8 cellular contexts compared by ENCODE assay signal in genomic region chr5:10249948-10250803, GRCh38. TPM values are rescaled to one million over a fixed set of nuclear protein-coding genes. Genes with fewer than 3 reads are reported as not detected.
DNase-seq lines count a peak whose midpoint lies in the region; ATAC-seq and TF ChIP-seq lines count a peak whose summit lies in the region.

CCT5 (plus strand) TSS chr5:10250280; CDS start chr5:10250341, 61 bp downstream.

- no peaks in the 10 kb centered on the region for H3K27me3 ChIP-seq in heart left ventricle

- H3K9me3 Mint-ChIP-seq in type B pancreatic cell: no peaks in the 10 kb centered on the region

- H3K36me3 Mint-ChIP-seq in type B pancreatic cell: peaks cover 18% of the 10 kb centered on the region

- H3K9me3 ChIP-seq in heart left ventricle: no peaks in the 10 kb centered on the region

- H3K4me3 ChIP-seq in GM12875 (ENCODE audit: low read depth, low read length) (peak within 1 kb of the TSS; percentile 99), heart left ventricle (peak within 1 kb of the TSS; percentile 81 to 94 (median 86))

- peak in 1 of 2 donors; percentile 44 for TF ChIP-seq POLR2A in heart left ventricle (IDR thresholded peaks at IDR 0.05)

- peak within 1 kb of the TSS; percentile 95 for H3K4me3 Mint-ChIP-seq in type B pancreatic cell

- ATAC-seq in HG02798 (IDR thresholded peaks at IDR 0.05; ENCODE audit: poor library complexity, unreplicated experiment): peak; percentile 84
- peak; percentile 90 to 96 (median 92) for ATAC-seq in heart left ventricle

- DNase-seq in NCI-H1436 (lab: John Stamatoyannopoulos, UW) (peak; percentile 97), T follicular helper cell (ENCODE audit: low read depth) (peak; percentile 87), heart left ventricle (peak; percentile 93 to 96 (median 95)), pons (ENCODE audit: low spot score) (peak; percentile 98), type B pancreatic cell (ENCODE audit: extremely low spot score, unreplicated experiment) (peak; percentile 89)

- TF ChIP-seq CTCF in GM12875 (IDR thresholded peaks at IDR 0.05; ENCODE audit: borderline replicate concordance, insufficient read depth, low read depth, low read length): no peak
- no peak for TF ChIP-seq CTCF in heart left ventricle (IDR thresholded peaks at IDR 0.05)
- no peak for TF ChIP-seq CTCF in type B pancreatic cell (conservative IDR thresholded peaks at IDR 0.05)

- H3K36me3 ChIP-seq in heart left ventricle: peaks cover 0 to 24% (median 17%) of the 10 kb centered on the region in 9 donors

- H3K27me3 Mint-ChIP-seq in type B pancreatic cell: peaks cover 4% of the 10 kb centered on the region

- WGBS in adipose tissue, 3 donors: 0% methylated on average over 66 to 67 of the region's 67 CpGs
- 0 to 2% (median 0%) methylated on average over 31 to 67 of the region's 67 CpGs for WGBS in heart left ventricle, 4 donors

- peaks cover 0 to 37% (median 24%) of the 10 kb centered on the region in 12 donors for H3K4me1 ChIP-seq in heart left ventricle

- H3K27ac ChIP-seq in adipose tissue (ENCODE audit: low read depth, low read length) (peak within 1 kb of the TSS; percentile 71), heart left ventricle (peak within 1 kb of the TSS; percentile 90 to 98 (median 94))

- H3K27ac Mint-ChIP-seq in type B pancreatic cell: peak within 1 kb of the TSS; percentile 100

- H3K4me1 Mint-ChIP-seq in type B pancreatic cell (ENCODE audit: unreplicated experiment): peaks cover 28% of the 10 kb centered on the region

- intact Hi-C loops in heart left ventricle (cut with DNase I): no loop called here

RNA-seq across cellular contexts. Expression of gene CCT5, which starts in this region (rescaled TPM):
- polyA plus RNA-seq in adipose tissue (100 to 1,000 TPM in 2 of 3 donors, 10 to 100 TPM in 1; 80.2 to 237 (median 107) TPM), heart left ventricle (100 to 1,000 TPM in 1 of 2 donors, 10 to 100 TPM in 1; 73.1 to 318 TPM)
- total RNA-seq in heart left ventricle (100 to 1,000 TPM in 5 of 9 donors, 10 to 100 TPM in 4; 83.5 to 156 (median 108) TPM), type B pancreatic cell (ENCODE audit: low replicate concordance) (199 and 255 TPM in 2 replicates)

Comparison
In these comparisons a context has a peak if more than half of its experiments do, and no peak if none do; other contexts are left out.
1. Peak in every context shown above with its lines: DNase-seq, ATAC-seq, H3K4me3 ChIP-seq and H3K27ac ChIP-seq.